Comparison of ENCODE assay signal across 1 cellular context in the genomic region with DNA sequence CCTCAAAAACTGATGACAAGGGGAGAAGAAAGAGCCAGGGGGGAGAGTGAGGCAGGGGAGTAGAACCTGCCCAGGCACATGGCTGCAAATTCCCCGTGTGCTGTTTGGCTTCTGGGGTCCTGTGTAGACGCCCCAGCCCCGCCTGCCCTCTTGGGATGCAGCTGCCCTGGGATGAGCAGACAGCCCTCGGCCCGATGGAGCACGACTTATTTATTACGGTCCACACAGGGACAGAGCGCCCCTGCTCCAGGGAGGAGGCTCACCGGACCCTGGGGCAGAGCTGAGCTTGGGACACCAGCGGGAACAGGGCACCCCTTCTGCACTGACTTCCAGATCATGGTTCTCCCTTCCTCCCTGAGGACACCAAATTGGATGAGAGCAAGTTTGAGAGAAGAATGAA.
TF ChIP-seq lines count a peak whose summit lies in the region.

No MANE protein-coding gene starts in this region.

TF ChIP-seq in HepG2, 621 proteins besides CTCF, POLR2A, EP300 and RAD21:
- TF ChIP-seq, protein P1, sequence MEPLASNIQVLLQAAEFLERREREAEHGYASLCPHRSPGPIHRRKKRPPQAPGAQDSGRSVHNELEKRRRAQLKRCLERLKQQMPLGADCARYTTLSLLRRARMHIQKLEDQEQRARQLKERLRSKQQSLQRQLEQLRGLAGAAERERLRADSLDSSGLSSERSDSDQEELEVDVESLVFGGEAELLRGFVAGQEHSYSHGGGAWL (CRISPR knock-in tag; IDR thresholded peaks at IDR 0.05): no peak
- peak; percentile 55 for TF ChIP-seq AGO2 (optimal IDR thresholded peaks at IDR 0.05; ENCODE audit: low read depth, low read length)
